1 cellular context compared by ENCODE assay signal in genomic region chr21:45635271-45636151, GRCh38.
TF ChIP-seq lines count a peak whose summit lies in the region.

No MANE protein-coding gene starts in this region.

TF ChIP-seq in HEK293, 187 proteins besides CTCF, POLR2A, EP300 and RAD21 (continued from another document and continues in another):
- TF ChIP-seq ZNF398 (tag by site-specific recombination; IDR thresholded peaks at IDR 0.05) (no peak), ZFP3 (tag by site-specific recombination; IDR thresholded peaks at IDR 0.05; ENCODE audit: low read depth) (no peak), SALL2 (tag by site-specific recombination; IDR thresholded peaks at IDR 0.05; ENCODE audit: borderline replicate concordance) (no peak; the same call in 1 of the 2 replicates), SP3 (tag by site-specific recombination; IDR thresholded peaks at IDR 0.05) (no peak), SP2 (tag by site-specific recombination; IDR thresholded peaks at IDR 0.05) (no peak), ZNF704 (tag by site-specific recombination; IDR thresholded peaks at IDR 0.05) (no peak; the same call in 1 of the 2 replicates), ZNF707 (tag by site-specific recombination; IDR thresholded peaks at IDR 0.05) (peak; percentile 56), KLF10 (tag by site-specific recombination; IDR thresholded peaks at IDR 0.05) (no peak), ZNF18 (tag by site-specific recombination; IDR thresholded peaks at IDR 0.05) (peak; percentile 89), SETDB1 (IDR thresholded peaks at IDR 0.05; ENCODE audit: insufficient read length, low read length) (no peak), ZNF24 (tag by site-specific recombination; IDR thresholded peaks at IDR 0.05) (no peak), ZNF274 (IDR thresholded peaks at IDR 0.05; ENCODE audit: low read length) (no peak), ZNF274 (tag by site-specific recombination; IDR thresholded peaks at IDR 0.05; ENCODE audit: borderline replicate concordance) (peak; percentile 73; the same call in 1 of the 2 replicates), ZFP69B (tag by site-specific recombination; IDR thresholded peaks at IDR 0.05) (no peak), ZNF302 (tag by site-specific recombination; IDR thresholded peaks at IDR 0.05; ENCODE audit: low read depth) (no peak; the same call in 1 of the 2 replicates), ZNF549 (tag by site-specific recombination; IDR thresholded peaks at IDR 0.05) (no peak), REPIN1 (tag by site-specific recombination; IDR thresholded peaks at IDR 0.05; ENCODE audit: low read depth) (no peak), ZNF658 (tag by site-specific recombination; IDR thresholded peaks at IDR 0.05) (0 out of 2 replicates have a peak, but pooled peaks have one; percentile 50), ZBTB48 (tag by site-specific recombination; IDR thresholded peaks at IDR 0.05) (no peak; the same call in 1 of the 2 replicates), ZNF248 (tag by site-specific recombination; IDR thresholded peaks at IDR 0.05) (no peak), ZBTB8A (tag by site-specific recombination; IDR thresholded peaks at IDR 0.05) (no peak), ZNF114 (tag by site-specific recombination; IDR thresholded peaks at IDR 0.05) (peak; percentile 15; the same call in 1 of the 2 replicates), ZNF510 (tag by site-specific recombination; IDR thresholded peaks at IDR 0.05; ENCODE audit: insufficient replicate concordance) (no peak), ZNF701 (tag by site-specific recombination; IDR thresholded peaks at IDR 0.05) (no peak), HOXC10 (CRISPR knock-in tag; IDR thresholded peaks at IDR 0.05) (no peak), ZNF473 (tag by site-specific recombination; IDR thresholded peaks at IDR 0.05) (peak; percentile 62; the same call in 1 of the 2 replicates), SCRT1 (tag by site-specific recombination; IDR thresholded peaks at IDR 0.05; ENCODE audit: borderline replicate concordance) (no peak), ZNF501 (tag by site-specific recombination; IDR thresholded peaks at IDR 0.05) (no peak), KLF8 (tag by site-specific recombination; IDR thresholded peaks at IDR 0.05) (no peak), HOXA7 (CRISPR knock-in tag; IDR thresholded peaks at IDR 0.05; ENCODE audit: borderline replicate concordance) (no peak), RBAK (tag by site-specific recombination; IDR thresholded peaks at IDR 0.05) (no peak), SCRT2 (tag by site-specific recombination; IDR thresholded peaks at IDR 0.05) (no peak), ZNF558 (tag by site-specific recombination; IDR thresholded peaks at IDR 0.05) (no peak), TCF7L2 (IDR thresholded peaks at IDR 0.05; ENCODE audit: borderline replicate concordance, low read depth, low read length) (no peak), ZIC2 (tag by site-specific recombination; IDR thresholded peaks at IDR 0.05) (no peak; the same call in 1 of the 2 replicates), ZNF837 (tag by site-specific recombination; IDR thresholded peaks at IDR 0.05) (no peak; the same call in 1 of the 2 replicates), ZNF621 (tag by site-specific recombination; IDR thresholded peaks at IDR 0.05) (0 out of 2 replicates have a peak, but pooled peaks have one; percentile 15), ZBTB17 (tag by site-specific recombination; IDR thresholded peaks at IDR 0.05) (no peak), GFI1B (tag by site-specific recombination; IDR thresholded peaks at IDR 0.05) (no peak), WT1 (tag by site-specific recombination; IDR thresholded peaks at IDR 0.05) (no peak), KLF16 (tag by site-specific recombination; IDR thresholded peaks at IDR 0.05) (no peak), IKZF3 (tag by site-specific recombination; IDR thresholded peaks at IDR 0.05) (no peak), ZNF776 (tag by site-specific recombination; IDR thresholded peaks at IDR 0.05; ENCODE audit: borderline replicate concordance) (no peak; the same call in 1 of the 2 replicates)
- TF ChIP-seq, protein P1, sequence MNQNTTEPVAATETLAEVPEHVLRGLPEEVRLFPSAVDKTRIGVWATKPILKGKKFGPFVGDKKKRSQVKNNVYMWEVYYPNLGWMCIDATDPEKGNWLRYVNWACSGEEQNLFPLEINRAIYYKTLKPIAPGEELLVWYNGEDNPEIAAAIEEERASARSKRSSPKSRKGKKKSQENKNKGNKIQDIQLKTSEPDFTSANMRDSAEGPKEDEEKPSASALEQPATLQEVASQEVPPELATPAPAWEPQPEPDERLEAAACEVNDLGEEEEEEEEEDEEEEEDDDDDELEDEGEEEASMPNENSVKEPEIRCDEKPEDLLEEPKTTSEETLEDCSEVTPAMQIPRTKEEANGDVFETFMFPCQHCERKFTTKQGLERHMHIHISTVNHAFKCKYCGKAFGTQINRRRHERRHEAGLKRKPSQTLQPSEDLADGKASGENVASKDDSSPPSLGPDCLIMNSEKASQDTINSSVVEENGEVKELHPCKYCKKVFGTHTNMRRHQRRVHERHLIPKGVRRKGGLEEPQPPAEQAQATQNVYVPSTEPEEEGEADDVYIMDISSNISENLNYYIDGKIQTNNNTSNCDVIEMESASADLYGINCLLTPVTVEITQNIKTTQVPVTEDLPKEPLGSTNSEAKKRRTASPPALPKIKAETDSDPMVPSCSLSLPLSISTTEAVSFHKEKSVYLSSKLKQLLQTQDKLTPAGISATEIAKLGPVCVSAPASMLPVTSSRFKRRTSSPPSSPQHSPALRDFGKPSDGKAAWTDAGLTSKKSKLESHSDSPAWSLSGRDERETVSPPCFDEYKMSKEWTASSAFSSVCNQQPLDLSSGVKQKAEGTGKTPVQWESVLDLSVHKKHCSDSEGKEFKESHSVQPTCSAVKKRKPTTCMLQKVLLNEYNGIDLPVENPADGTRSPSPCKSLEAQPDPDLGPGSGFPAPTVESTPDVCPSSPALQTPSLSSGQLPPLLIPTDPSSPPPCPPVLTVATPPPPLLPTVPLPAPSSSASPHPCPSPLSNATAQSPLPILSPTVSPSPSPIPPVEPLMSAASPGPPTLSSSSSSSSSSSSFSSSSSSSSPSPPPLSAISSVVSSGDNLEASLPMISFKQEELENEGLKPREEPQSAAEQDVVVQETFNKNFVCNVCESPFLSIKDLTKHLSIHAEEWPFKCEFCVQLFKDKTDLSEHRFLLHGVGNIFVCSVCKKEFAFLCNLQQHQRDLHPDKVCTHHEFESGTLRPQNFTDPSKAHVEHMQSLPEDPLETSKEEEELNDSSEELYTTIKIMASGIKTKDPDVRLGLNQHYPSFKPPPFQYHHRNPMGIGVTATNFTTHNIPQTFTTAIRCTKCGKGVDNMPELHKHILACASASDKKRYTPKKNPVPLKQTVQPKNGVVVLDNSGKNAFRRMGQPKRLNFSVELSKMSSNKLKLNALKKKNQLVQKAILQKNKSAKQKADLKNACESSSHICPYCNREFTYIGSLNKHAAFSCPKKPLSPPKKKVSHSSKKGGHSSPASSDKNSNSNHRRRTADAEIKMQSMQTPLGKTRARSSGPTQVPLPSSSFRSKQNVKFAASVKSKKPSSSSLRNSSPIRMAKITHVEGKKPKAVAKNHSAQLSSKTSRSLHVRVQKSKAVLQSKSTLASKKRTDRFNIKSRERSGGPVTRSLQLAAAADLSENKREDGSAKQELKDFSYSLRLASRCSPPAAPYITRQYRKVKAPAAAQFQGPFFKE (tag by site-specific recombination; IDR thresholded peaks at IDR 0.05; ENCODE audit: borderline replicate concordance), result no peak
- TF ChIP-seq, protein P2, sequence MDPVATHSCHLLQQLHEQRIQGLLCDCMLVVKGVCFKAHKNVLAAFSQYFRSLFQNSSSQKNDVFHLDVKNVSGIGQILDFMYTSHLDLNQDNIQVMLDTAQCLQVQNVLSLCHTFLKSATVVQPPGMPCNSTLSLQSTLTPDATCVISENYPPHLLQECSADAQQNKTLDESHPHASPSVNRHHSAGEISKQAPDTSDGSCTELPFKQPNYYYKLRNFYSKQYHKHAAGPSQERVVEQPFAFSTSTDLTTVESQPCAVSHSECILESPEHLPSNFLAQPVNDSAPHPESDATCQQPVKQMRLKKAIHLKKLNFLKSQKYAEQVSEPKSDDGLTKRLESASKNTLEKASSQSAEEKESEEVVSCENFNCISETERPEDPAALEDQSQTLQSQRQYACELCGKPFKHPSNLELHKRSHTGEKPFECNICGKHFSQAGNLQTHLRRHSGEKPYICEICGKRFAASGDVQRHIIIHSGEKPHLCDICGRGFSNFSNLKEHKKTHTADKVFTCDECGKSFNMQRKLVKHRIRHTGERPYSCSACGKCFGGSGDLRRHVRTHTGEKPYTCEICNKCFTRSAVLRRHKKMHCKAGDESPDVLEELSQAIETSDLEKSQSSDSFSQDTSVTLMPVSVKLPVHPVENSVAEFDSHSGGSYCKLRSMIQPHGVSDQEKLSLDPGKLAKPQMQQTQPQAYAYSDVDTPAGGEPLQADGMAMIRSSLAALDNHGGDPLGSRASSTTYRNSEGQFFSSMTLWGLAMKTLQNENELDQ (tag by site-specific recombination; IDR thresholded peaks at IDR 0.05; ENCODE audit: low read depth), result no peak
- TF ChIP-seq, protein P3, sequence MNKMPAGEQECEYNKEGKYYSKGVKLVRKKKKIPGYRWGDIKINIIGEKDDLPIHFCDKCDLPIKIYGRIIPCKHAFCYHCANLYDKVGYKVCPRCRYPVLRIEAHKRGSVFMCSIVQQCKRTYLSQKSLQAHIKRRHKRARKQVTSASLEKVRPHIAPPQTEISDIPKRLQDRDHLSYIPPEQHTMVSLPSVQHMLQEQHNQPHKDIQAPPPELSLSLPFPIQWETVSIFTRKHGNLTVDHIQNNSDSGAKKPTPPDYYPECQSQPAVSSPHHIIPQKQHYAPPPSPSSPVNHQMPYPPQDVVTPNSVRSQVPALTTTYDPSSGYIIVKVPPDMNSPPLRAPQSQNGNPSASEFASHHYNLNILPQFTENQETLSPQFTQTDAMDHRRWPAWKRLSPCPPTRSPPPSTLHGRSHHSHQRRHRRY (tag by site-specific recombination; IDR thresholded peaks at IDR 0.05), result no peak
- TF ChIP-seq, protein P4, sequence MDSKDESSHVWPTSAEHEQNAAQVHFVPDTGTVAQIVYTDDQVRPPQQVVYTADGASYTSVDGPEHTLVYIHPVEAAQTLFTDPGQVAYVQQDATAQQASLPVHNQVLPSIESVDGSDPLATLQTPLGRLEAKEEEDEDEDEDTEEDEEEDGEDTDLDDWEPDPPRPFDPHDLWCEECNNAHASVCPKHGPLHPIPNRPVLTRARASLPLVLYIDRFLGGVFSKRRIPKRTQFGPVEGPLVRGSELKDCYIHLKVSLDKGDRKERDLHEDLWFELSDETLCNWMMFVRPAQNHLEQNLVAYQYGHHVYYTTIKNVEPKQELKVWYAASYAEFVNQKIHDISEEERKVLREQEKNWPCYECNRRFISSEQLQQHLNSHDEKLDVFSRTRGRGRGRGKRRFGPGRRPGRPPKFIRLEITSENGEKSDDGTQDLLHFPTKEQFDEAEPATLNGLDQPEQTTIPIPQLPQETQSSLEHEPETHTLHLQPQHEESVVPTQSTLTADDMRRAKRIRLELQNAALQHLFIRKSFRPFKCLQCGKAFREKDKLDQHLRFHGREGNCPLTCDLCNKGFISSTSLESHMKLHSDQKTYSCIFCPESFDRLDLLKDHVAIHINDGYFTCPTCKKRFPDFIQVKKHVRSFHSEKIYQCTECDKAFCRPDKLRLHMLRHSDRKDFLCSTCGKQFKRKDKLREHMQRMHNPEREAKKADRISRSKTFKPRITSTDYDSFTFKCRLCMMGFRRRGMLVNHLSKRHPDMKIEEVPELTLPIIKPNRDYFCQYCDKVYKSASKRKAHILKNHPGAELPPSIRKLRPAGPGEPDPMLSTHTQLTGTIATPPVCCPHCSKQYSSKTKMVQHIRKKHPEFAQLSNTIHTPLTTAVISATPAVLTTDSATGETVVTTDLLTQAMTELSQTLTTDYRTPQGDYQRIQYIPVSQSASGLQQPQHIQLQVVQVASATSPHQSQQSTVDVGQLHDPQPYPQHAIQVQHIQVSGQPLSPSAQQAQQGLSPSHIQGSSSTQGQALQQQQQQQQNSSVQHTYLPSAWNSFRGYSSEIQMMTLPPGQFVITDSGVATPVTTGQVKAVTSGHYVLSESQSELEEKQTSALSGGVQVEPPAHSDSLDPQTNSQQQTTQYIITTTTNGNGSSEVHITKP (tag by site-specific recombination; IDR thresholded peaks at IDR 0.05), result no peak
- TF ChIP-seq, protein P5, sequence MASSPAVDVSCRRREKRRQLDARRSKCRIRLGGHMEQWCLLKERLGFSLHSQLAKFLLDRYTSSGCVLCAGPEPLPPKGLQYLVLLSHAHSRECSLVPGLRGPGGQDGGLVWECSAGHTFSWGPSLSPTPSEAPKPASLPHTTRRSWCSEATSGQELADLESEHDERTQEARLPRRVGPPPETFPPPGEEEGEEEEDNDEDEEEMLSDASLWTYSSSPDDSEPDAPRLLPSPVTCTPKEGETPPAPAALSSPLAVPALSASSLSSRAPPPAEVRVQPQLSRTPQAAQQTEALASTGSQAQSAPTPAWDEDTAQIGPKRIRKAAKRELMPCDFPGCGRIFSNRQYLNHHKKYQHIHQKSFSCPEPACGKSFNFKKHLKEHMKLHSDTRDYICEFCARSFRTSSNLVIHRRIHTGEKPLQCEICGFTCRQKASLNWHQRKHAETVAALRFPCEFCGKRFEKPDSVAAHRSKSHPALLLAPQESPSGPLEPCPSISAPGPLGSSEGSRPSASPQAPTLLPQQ (tag by site-specific recombination; IDR thresholded peaks at IDR 0.05), result no peak
